8 cellular contexts compared by ENCODE assay signal in genomic region chr15:44718927-44719292, GRCh38. TPM values are rescaled to one million over a fixed set of nuclear protein-coding genes. Genes with fewer than 3 reads are reported as not detected.
DNase-seq lines count a peak whose midpoint lies in the region; ATAC-seq and TF ChIP-seq lines count a peak whose summit lies in the region.
"Had no signal": no experiment of that assay in that cellular context is flagged by ENCODE, and none has a peak within 500 bp of the region (broad histone marks: within the 10 kb centered on the region; RNA-seq: fewer than 3 reads in every experiment).

No MANE protein-coding gene starts in this region.

- peaks cover 85% of the 10 kb centered on the region for H3K4me1 Mint-ChIP-seq in activated CD8-positive, alpha-beta memory T cell treated with anti-CD3 and anti-CD28 coated beads, Interleukin-2, amount 10 ng/mL, durations not matched to agents 7 days and 5 days
- H3K4me1 Mint-ChIP-seq in T-helper 17 cell (peaks cover 67% of the 10 kb centered on the region), nephron progenitor cell (peaks cover 7% of the 10 kb centered on the region), glutamatergic neuron (ENCODE audit: low read depth, unreplicated experiment) (no peaks in the 10 kb centered on the region)

- H3K27me3 Mint-ChIP-seq in activated CD8-positive, alpha-beta memory T cell treated with anti-CD3 and anti-CD28 coated beads, Interleukin-2, amount 10 ng/mL, durations not matched to agents 7 days and 5 days = no peaks in the 10 kb centered on the region
- H3K27me3 Mint-ChIP-seq in T-helper 17 cell (no peaks in the 10 kb centered on the region), nephron progenitor cell (ENCODE audit: low read depth, poor library complexity) (peaks cover under 1% of the 10 kb centered on the region), glutamatergic neuron (ENCODE audit: unreplicated experiment) (no peaks in the 10 kb centered on the region)

- DNase-seq in activated CD8-positive, alpha-beta memory T cell treated with anti-CD3 and anti-CD28 coated beads, Interleukin-2, amount 10 ng/mL, durations not matched to agents 7 days and 5 days = no peak
- no peak for DNase-seq in activated CD8-positive, alpha-beta memory T cell treated with anti-CD3 and anti-CD28 coated beads for 24 hours
- DNase-seq in T-helper 17 cell (no peak), nephron progenitor cell (no peak), glutamatergic neuron (no peak), middle frontal gyrus (ENCODE audit: extremely low spot score, low spot score) (no peak)
- DNase-seq: esophagus squamous epithelium, NCI-H1105 had no signal

- CTCF ChIA-PET in activated CD8-positive, alpha-beta memory T cell treated with anti-CD3 and anti-CD28 coated beads, Interleukin-2, amount 10 ng/mL, durations not matched to agents 7 days and 5 days (lab: Charles Lee) = interaction anchor here (1.1 to 6.8 kb wide), 7 partner anchors 9 to 134 kb away, joined by 3 to 75 read pairs (median 6); partner anchors contain the start of genes SPG11 and TRIM69

- H3K27ac Mint-ChIP-seq in activated CD8-positive, alpha-beta memory T cell treated with anti-CD3 and anti-CD28 coated beads, Interleukin-2, amount 10 ng/mL, durations not matched to agents 7 days and 5 days = peak overlapping the region; percentile 95
- H3K27ac Mint-ChIP-seq in T-helper 17 cell (peak overlapping the region; percentile 100), nephron progenitor cell (peak overlapping the region; percentile 84), glutamatergic neuron (ENCODE audit: unreplicated experiment) (no peak overlapping the region)

- H3K4me3 Mint-ChIP-seq in activated CD8-positive, alpha-beta memory T cell treated with anti-CD3 and anti-CD28 coated beads, Interleukin-2, amount 10 ng/mL, durations not matched to agents 7 days and 5 days = peak overlapping the region; percentile 23
- peak overlapping the region; percentile 98 for H3K4me3 Mint-ChIP-seq in T-helper 17 cell
- no peak overlapping the region for H3K4me3 Mint-ChIP-seq in nephron progenitor cell
- H3K4me3 Mint-ChIP-seq in glutamatergic neuron (ENCODE audit: unreplicated experiment) = no peak overlapping the region

- no peak for TF ChIP-seq CTCF in nephron progenitor cell (IDR thresholded peaks at IDR 0.05)
- TF ChIP-seq CTCF in glutamatergic neuron (IDR thresholded peaks at IDR 0.05; ENCODE audit: partially characterized antibody, unreplicated experiment) = no peak

- H3K9me3 ChIP-seq in T-helper 17 cell (ENCODE audit: control insufficient read depth, low read length, poor library complexity, severe bottlenecking) = no peaks in the 10 kb centered on the region
- H3K9me3 ChIP-seq: esophagus squamous epithelium had no signal

- H3K36me3 Mint-ChIP-seq in activated CD8-positive, alpha-beta memory T cell treated with anti-CD3 and anti-CD28 coated beads, Interleukin-2, amount 10 ng/mL, durations not matched to agents 7 days and 5 days = peaks cover 55% of the 10 kb centered on the region
- H3K36me3 Mint-ChIP-seq in T-helper 17 cell (ENCODE audit: low read depth) (peaks cover 17% of the 10 kb centered on the region), nephron progenitor cell (ENCODE audit: low read depth) (peaks cover 30% of the 10 kb centered on the region), glutamatergic neuron (ENCODE audit: unreplicated experiment) (no peaks in the 10 kb centered on the region)

- H3K9me3 Mint-ChIP-seq in activated CD8-positive, alpha-beta memory T cell treated with anti-CD3 and anti-CD28 coated beads, Interleukin-2, amount 10 ng/mL, durations not matched to agents 7 days and 5 days (ENCODE audit: low read depth) = no peaks in the 10 kb centered on the region
- H3K9me3 Mint-ChIP-seq in nephron progenitor cell (no peaks in the 10 kb centered on the region), glutamatergic neuron (ENCODE audit: unreplicated experiment) (no peaks in the 10 kb centered on the region)

- no peak for ATAC-seq in activated CD8-positive, alpha-beta memory T cell treated with anti-CD3 and anti-CD28 coated beads, Interleukin-2, amount 10 ng/mL, durations not matched to agents 7 days and 5 days
- no peak for ATAC-seq in T-helper 17 cell

RNA-seq across cellular contexts. Expression of gene B2M, which starts 7.6 kb away (rescaled TPM):
- total RNA-seq in activated CD8-positive, alpha-beta memory T cell treated with anti-CD3 and anti-CD28 coated beads, Interleukin-2, amount 10 ng/mL, durations not matched to agents 7 days and 5 days = 1,000 to 10,000 TPM; 6,920 to 7,161 TPM
- total RNA-seq in T-helper 17 cell = 1,000 to 10,000 TPM; 6,241 to 6,591 TPM
- total RNA-seq in glutamatergic neuron (ENCODE audit: unreplicated experiment) = 21.5 TPM

RNA-seq across cellular contexts. Expression of gene PATL2, which starts 7.8 kb away (rescaled TPM):
- 10 to 100 TPM; 17.2 to 38.4 TPM for total RNA-seq in activated CD8-positive, alpha-beta memory T cell treated with anti-CD3 and anti-CD28 coated beads, Interleukin-2, amount 10 ng/mL, durations not matched to agents 7 days and 5 days
- 10 to 100 TPM; 24.8 to 26.7 TPM for total RNA-seq in T-helper 17 cell
- total RNA-seq in glutamatergic neuron (ENCODE audit: unreplicated experiment) = not detected

RNA-seq across cellular contexts. Expression of gene TRIM69, which starts 17.4 kb away (rescaled TPM):
- 10 to 100 TPM; 79.1 to 79.4 TPM for total RNA-seq in activated CD8-positive, alpha-beta memory T cell treated with anti-CD3 and anti-CD28 coated beads, Interleukin-2, amount 10 ng/mL, durations not matched to agents 7 days and 5 days
- total RNA-seq in T-helper 17 cell = 10 to 100 TPM; 22.2 to 31.7 TPM
- 22.8 TPM for total RNA-seq in glutamatergic neuron (ENCODE audit: unreplicated experiment)

RNA-seq across cellular contexts. Expression of gene SPG11, which starts 55.4 kb away (rescaled TPM):
- 10 to 100 TPM; 76.7 to 95.8 TPM for total RNA-seq in activated CD8-positive, alpha-beta memory T cell treated with anti-CD3 and anti-CD28 coated beads, Interleukin-2, amount 10 ng/mL, durations not matched to agents 7 days and 5 days
- total RNA-seq in T-helper 17 cell = 10 to 100 TPM; 71.0 to 76.4 TPM
- 59.2 TPM for total RNA-seq in glutamatergic neuron (ENCODE audit: unreplicated experiment)

Comparison
In these comparisons a context has a peak if more than half of its experiments do, and no peak if none do; other contexts are left out.
1. H3K4me3 Mint-ChIP-seq: peak in activated CD8-positive, alpha-beta memory T cell treated with anti-CD3 and anti-CD28 coated beads, Interleukin-2, amount 10 ng/mL, durations not matched to agents 7 days and 5 days (single experiment) and T-helper 17 cell (single experiment); none in nephron progenitor cell (single experiment) and glutamatergic neuron (single experiment).
2. RNA of gene B2M, which starts 7.6 kb away (total RNA-seq): 6,920 to 7,161 TPM in activated CD8-positive, alpha-beta memory T cell treated with anti-CD3 and anti-CD28 coated beads, Interleukin-2, amount 10 ng/mL, durations not matched to agents 7 days and 5 days and 6,241 to 6,591 TPM in T-helper 17 cell; 21.5 TPM in glutamatergic neuron (single experiment); every median in the first group is over 100 times any median in the second.
3. RNA of gene PATL2, which starts 7.8 kb away (total RNA-seq): 17.2 to 38.4 TPM in activated CD8-positive, alpha-beta memory T cell treated with anti-CD3 and anti-CD28 coated beads, Interleukin-2, amount 10 ng/mL, durations not matched to agents 7 days and 5 days and 24.8 to 26.7 TPM in T-helper 17 cell; not detected in glutamatergic neuron (single experiment); every median in the first group is over 10 times any median in the second.